Comparison of ENCODE assay signal across 21 cellular contexts in the genomic region with DNA sequence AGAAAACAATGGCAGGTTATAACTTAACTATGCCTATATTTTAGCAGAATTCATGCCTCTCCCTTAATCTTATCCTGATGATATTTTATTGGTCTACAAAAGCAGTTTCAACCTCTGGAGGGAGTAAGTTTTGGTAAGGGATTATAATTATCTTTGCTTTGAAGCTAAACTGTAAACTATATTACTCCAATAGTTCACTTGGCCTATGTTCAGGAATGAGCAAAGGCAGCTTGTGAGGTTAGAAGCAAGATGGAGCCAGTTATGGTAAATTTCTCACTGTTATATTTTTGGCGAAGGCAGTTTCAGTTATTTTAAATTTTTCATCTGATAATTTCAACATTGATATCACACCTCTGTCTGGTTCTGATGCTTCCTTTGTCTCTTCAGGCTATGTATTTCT.
"Had no signal": no experiment of that assay in that cellular context is flagged by ENCODE, and none has a peak within 500 bp of the region (broad histone marks: within the 10 kb centered on the region; RNA-seq: fewer than 3 reads in every experiment).

No MANE protein-coding gene starts in this region.

- H3K36me3 Mint-ChIP-seq: activated CD8-positive, alpha-beta memory T cell treated with anti-CD3 and anti-CD28 coated beads, Interleukin-2, amount 10 ng/mL, durations not matched to agents 7 days and 5 days; activated naive CD8-positive, alpha-beta T cell had no signal

- H3K27ac ChIP-seq: body of pancreas, dorsolateral prefrontal cortex, gastrocnemius medialis, pancreas, right lobe of liver, tibial artery had no signal

- H3K27me3 Mint-ChIP-seq: activated CD4-positive, alpha-beta memory T cell treated with anti-CD3 and anti-CD28 coated beads, Interleukin-2, amount 10 ng/mL, durations not matched to agents 7 days and 5 days; activated CD8-positive, alpha-beta memory T cell treated with anti-CD3 and anti-CD28 coated beads, Interleukin-2, amount 10 ng/mL, durations not matched to agents 7 days and 5 days; activated naive CD8-positive, alpha-beta T cell; naive thymus-derived CD8-positive, alpha-beta T cell had no signal

- H3K4me1 Mint-ChIP-seq: activated CD4-positive, alpha-beta memory T cell treated with anti-CD3 and anti-CD28 coated beads, Interleukin-2, amount 10 ng/mL, durations not matched to agents 7 days and 5 days; activated CD8-positive, alpha-beta memory T cell treated with anti-CD3 and anti-CD28 coated beads, Interleukin-2, amount 10 ng/mL, durations not matched to agents 7 days and 5 days; naive thymus-derived CD8-positive, alpha-beta T cell had no signal

- H3K4me1 ChIP-seq: body of pancreas, gastrocnemius medialis, pancreas, right lobe of liver, tibial artery had no signal

- H3K9me3 ChIP-seq: body of pancreas, gastrocnemius medialis, pancreas had no signal

- FAIRE-seq: colon, pancreas, urothelium cell line had no signal

- H3K36me3 ChIP-seq: gastrocnemius medialis, pancreas, right lobe of liver, tibial artery had no signal

- ATAC-seq: activated CD8-positive, alpha-beta memory T cell treated with anti-CD3 and anti-CD28 coated beads, Interleukin-2, amount 10 ng/mL, durations not matched to agents 7 days and 5 days; body of pancreas; gastrocnemius medialis; left ventricle myocardium superior; naive thymus-derived CD8-positive, alpha-beta T cell; pancreas; right lobe of liver had no signal

- H3K4me3 Mint-ChIP-seq: activated CD4-positive, alpha-beta memory T cell treated with anti-CD3 and anti-CD28 coated beads, Interleukin-2, amount 10 ng/mL, durations not matched to agents 7 days and 5 days; activated CD8-positive, alpha-beta memory T cell treated with anti-CD3 and anti-CD28 coated beads, Interleukin-2, amount 10 ng/mL, durations not matched to agents 7 days and 5 days; activated naive CD8-positive, alpha-beta T cell; naive thymus-derived CD8-positive, alpha-beta T cell had no signal

- H3K27ac Mint-ChIP-seq: activated CD4-positive, alpha-beta memory T cell treated with anti-CD3 and anti-CD28 coated beads, Interleukin-2, amount 10 ng/mL, durations not matched to agents 7 days and 5 days; activated CD8-positive, alpha-beta memory T cell treated with anti-CD3 and anti-CD28 coated beads, Interleukin-2, amount 10 ng/mL, durations not matched to agents 7 days and 5 days; activated naive CD8-positive, alpha-beta T cell; naive thymus-derived CD8-positive, alpha-beta T cell had no signal

- DNase-seq: activated CD4-positive, alpha-beta memory T cell treated with anti-CD3 and anti-CD28 coated beads, Interleukin-2, amount 10 ng/mL, durations not matched to agents 7 days and 5 days; activated CD4-positive, alpha-beta T cell treated with anti-CD3 and anti-CD28 coated beads for 48 hours; activated CD4-positive, CD25-positive, alpha-beta regulatory T cell; activated CD8-positive, alpha-beta memory T cell treated with anti-CD3 and anti-CD28 coated beads, Interleukin-2, amount 10 ng/mL, durations not matched to agents 7 days and 5 days; body of pancreas; central memory CD4-positive, alpha-beta T cell; dorsolateral prefrontal cortex; gastrocnemius medialis; head of caudate nucleus; left ventricle myocardium superior; naive thymus-derived CD8-positive, alpha-beta T cell; pancreas; right lobe of liver; stimulated activated CD8-positive, alpha-beta memory T cell treated with anti-CD3 and anti-CD28 coated beads, Interleukin-4, amount 100 ng/mL, for 48 hours; stimulated activated naive CD4-positive, alpha-beta T cell; T-helper 1 cell; T-helper 9 cell; tibial artery had no signal

- H3K27me3 ChIP-seq: body of pancreas, dorsolateral prefrontal cortex, gastrocnemius medialis, pancreas, right lobe of liver, tibial artery had no signal

- H3K4me3 ChIP-seq: body of pancreas, dorsolateral prefrontal cortex, gastrocnemius medialis, pancreas, right lobe of liver, tibial artery had no signal
